1 cellular context compared by ENCODE assay signal in the genomic region with DNA sequence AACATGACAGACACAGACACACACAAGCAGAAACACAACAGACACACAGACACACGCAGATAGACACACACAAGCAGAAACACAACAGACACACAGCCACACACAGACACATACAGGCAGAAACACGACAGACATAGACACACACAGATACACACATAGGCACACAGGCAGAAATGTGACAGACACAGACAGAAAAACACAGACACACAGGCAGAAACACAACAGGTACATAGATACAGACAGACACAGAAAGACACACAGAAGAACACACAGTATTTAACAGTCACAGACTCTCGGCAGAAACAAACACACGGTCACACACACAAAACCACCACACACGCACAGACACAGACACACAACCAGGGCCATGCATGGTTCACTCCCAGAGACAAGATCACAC.
TF ChIP-seq lines count a peak whose summit lies in the region.

No MANE protein-coding gene starts in this region.

TF ChIP-seq in HCT116, 20 proteins besides CTCF, POLR2A, EP300 and RAD21 (continued from another document):
- TF ChIP-seq, protein P1, sequence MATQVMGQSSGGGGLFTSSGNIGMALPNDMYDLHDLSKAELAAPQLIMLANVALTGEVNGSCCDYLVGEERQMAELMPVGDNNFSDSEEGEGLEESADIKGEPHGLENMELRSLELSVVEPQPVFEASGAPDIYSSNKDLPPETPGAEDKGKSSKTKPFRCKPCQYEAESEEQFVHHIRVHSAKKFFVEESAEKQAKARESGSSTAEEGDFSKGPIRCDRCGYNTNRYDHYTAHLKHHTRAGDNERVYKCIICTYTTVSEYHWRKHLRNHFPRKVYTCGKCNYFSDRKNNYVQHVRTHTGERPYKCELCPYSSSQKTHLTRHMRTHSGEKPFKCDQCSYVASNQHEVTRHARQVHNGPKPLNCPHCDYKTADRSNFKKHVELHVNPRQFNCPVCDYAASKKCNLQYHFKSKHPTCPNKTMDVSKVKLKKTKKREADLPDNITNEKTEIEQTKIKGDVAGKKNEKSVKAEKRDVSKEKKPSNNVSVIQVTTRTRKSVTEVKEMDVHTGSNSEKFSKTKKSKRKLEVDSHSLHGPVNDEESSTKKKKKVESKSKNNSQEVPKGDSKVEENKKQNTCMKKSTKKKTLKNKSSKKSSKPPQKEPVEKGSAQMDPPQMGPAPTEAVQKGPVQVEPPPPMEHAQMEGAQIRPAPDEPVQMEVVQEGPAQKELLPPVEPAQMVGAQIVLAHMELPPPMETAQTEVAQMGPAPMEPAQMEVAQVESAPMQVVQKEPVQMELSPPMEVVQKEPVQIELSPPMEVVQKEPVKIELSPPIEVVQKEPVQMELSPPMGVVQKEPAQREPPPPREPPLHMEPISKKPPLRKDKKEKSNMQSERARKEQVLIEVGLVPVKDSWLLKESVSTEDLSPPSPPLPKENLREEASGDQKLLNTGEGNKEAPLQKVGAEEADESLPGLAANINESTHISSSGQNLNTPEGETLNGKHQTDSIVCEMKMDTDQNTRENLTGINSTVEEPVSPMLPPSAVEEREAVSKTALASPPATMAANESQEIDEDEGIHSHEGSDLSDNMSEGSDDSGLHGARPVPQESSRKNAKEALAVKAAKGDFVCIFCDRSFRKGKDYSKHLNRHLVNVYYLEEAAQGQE (IDR thresholded peaks at IDR 0.05; ENCODE audit: low read depth): no peak
- TF ChIP-seq CBX3 (IDR thresholded peaks at IDR 0.05; ENCODE audit: low read depth) (no peak), SRF (IDR thresholded peaks at IDR 0.05; ENCODE audit: low read depth) (no peak), ZFX (IDR thresholded peaks at IDR 0.05) (no peak), ELF1 (IDR thresholded peaks at IDR 0.05; ENCODE audit: borderline replicate concordance, low read depth) (no peak), EGR1 (IDR thresholded peaks at IDR 0.05; ENCODE audit: low read depth) (no peak)
TF ChIP-seq in HCT116: peak in this region for 0.
